9 cellular contexts compared by ENCODE assay signal in the genomic region with DNA sequence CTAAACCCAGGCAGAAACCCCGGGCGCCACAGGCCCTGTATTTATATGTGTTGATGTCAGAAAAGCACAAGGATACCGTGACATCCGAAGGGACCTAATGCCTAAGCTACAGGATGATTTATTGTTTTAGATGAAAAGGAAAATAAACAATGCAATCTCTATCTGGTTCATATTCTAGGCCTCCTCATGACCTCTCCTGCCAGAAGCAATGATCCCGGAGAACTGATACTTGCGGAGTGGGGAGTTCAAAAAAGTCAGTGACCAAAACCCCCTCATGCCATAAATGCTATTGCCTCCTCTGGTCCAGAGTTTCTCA. TPM values are rescaled to one million over a fixed set of nuclear protein-coding genes. Genes with fewer than 3 reads are reported as not detected.
A peak's percentile ranks its signal among the peaks of the same experiment; 100 is the strongest.
DNase-seq lines count a peak whose midpoint lies in the region; ATAC-seq, FAIRE-seq and TF ChIP-seq lines count a peak whose summit lies in the region.
"Had no signal": no experiment of that assay in that cellular context is flagged by ENCODE, and none has a peak within 500 bp of the region (broad histone marks: within the 10 kb centered on the region; RNA-seq: fewer than 3 reads in every experiment).

No MANE protein-coding gene starts in this region.

- peak overlapping the region; percentile 91; the same call in 1 of the 2 replicates for H4K91ac ChIP-seq in IMR-90 (ENCODE audit: insufficient read depth, low read depth, low read length)

- peak overlapping the region; percentile 94 for H3K4ac ChIP-seq in IMR-90 (ENCODE audit: low read depth, low read length)

- peak overlapping the region; percentile 92; the same call in 2 of the 3 replicates for H2BK15ac ChIP-seq in IMR-90 (ENCODE audit: low read depth, low read length)

- H3K27ac Mint-ChIP-seq in naive thymus-derived CD4-positive, alpha-beta T cell = peak overlapping the region in 3 of 9 donors; percentile 23 to 72 (median 64)

- H2BK5ac ChIP-seq in IMR-90 (ENCODE audit: low read depth, low read length, poor library complexity, severe bottlenecking) = peak overlapping the region; percentile 91

- peak overlapping the region; percentile 93 for H3K56ac ChIP-seq in IMR-90 (ENCODE audit: extremely low read depth, insufficient read depth, low read length)

- H4K20me1 ChIP-seq in IMR-90 (ENCODE audit: insufficient read depth, low read length) = peaks cover 17% of the 10 kb centered on the region; the same call in 1 of the 2 replicates

- WGBS in IMR-90 (ENCODE audit: extremely low coverage in 2 of 2, insufficient read length in 1 of 2), 2 experiments = no CpG with 5 or more reads among the region's 6 CpGs

- TF ChIP-seq CTCF in BJ (IDR thresholded peaks at IDR 0.05; ENCODE audit: insufficient read depth, low read depth, low read length) (no peak), IMR-90 (conservative IDR thresholded peaks at IDR 0.05; ENCODE audit: low read depth, low read length) (no peak), colonic mucosa (IDR thresholded peaks at IDR 0.05) (no peak)

- POLR2A ChIA-PET in BJ (lab: Charles Lee) (interaction anchor here (1.3 kb wide), 1 partner anchor 36 kb away, joined by 6 read pairs; no protein-coding TSS in a partner anchor), IMR-90 (lab: Charles Lee; ENCODE audit: unreplicated experiment) (interaction anchor here (1.0 kb wide), 1 partner anchor 13 kb away, joined by 6 read pairs; no protein-coding TSS in a partner anchor)
- POLR2A ChIA-PET in naive thymus-derived CD4-positive, alpha-beta T cell (lab: Charles Lee) = no interaction called here

- peaks cover 2% of the 10 kb centered on the region for H3K9me3 ChIP-seq in IMR-90 (ENCODE audit: control insufficient read depth, insufficient read depth, low read length)
- H3K9me3 ChIP-seq in colonic mucosa = no peaks in the 10 kb centered on the region
- H3K9me3 ChIP-seq in naive thymus-derived CD4-positive, alpha-beta T cell (ENCODE audit: control insufficient read depth in 2 of 3, low read length in 3 of 3) = no peaks in the 10 kb centered on the region

- no peaks in the 10 kb centered on the region for H3K36me3 Mint-ChIP-seq in naive thymus-derived CD4-positive, alpha-beta T cell

- H3K27ac ChIP-seq in IMR-90 (ENCODE audit: insufficient read depth, low read length) = peak overlapping the region; percentile 89
- peak overlapping the region; percentile 48 for H3K27ac ChIP-seq in colonic mucosa
- no peak overlapping the region for H3K27ac ChIP-seq in naive thymus-derived CD4-positive, alpha-beta T cell (ENCODE audit: low read depth, low read length)

- H3K4me1 Mint-ChIP-seq in naive thymus-derived CD4-positive, alpha-beta T cell = peaks cover 5 to 23% (median 14%) of the 10 kb centered on the region in 7 donors

- H3K9me3 Mint-ChIP-seq in naive thymus-derived CD4-positive, alpha-beta T cell = no peaks in the 10 kb centered on the region

- H3K27me3 Mint-ChIP-seq in naive thymus-derived CD4-positive, alpha-beta T cell = peaks cover 38 to 65% (median 48%) of the 10 kb centered on the region in 5 donors

- peak overlapping the region; percentile 82 for H3K18ac ChIP-seq in IMR-90 (ENCODE audit: low read depth, low read length)

- no peaks in the 10 kb centered on the region for H3K36me3 ChIP-seq in BJ (ENCODE audit: control insufficient read depth, insufficient read depth, low read length)
- no peaks in the 10 kb centered on the region; the same call in 1 of the 2 replicates for H3K36me3 ChIP-seq in IMR-90 (ENCODE audit: control insufficient read depth, insufficient read depth, low read length)
- no peaks in the 10 kb centered on the region for H3K36me3 ChIP-seq in colonic mucosa
- H3K36me3 ChIP-seq in naive thymus-derived CD4-positive, alpha-beta T cell (ENCODE audit: control insufficient read depth in 2 of 3, insufficient read depth in 3 of 3, low read length in 3 of 3) = no peaks in the 10 kb centered on the region

- peak overlapping the region; percentile 82 for H3K4me2 ChIP-seq in IMR-90 (ENCODE audit: low read depth, low read length)

- ATAC-seq in IMR-90 (ENCODE audit: low read depth) (no peak), HG03280 (IDR thresholded peaks at IDR 0.05; ENCODE audit: unreplicated experiment) (no peak), GM18502 (IDR thresholded peaks at IDR 0.05; ENCODE audit: poor library complexity, unreplicated experiment) (no peak)
- ATAC-seq in naive thymus-derived CD4-positive, alpha-beta T cell = no peak

- CTCF ChIA-PET in BJ (lab: Yijun Ruan, JAX) = interaction anchor here (0.7 to 3.5 kb wide), 4 partner anchors 9 to 131 kb away, joined by 3 to 15 read pairs (median 10); no protein-coding TSS in a partner anchor
- CTCF ChIA-PET in IMR-90 (lab: Yijun Ruan, JAX) = interaction anchor here (0.5 to 3.7 kb wide), 2 partner anchors 9 to 131 kb away, joined by 5 to 15 read pairs; no protein-coding TSS in a partner anchor
- CTCF ChIA-PET in naive thymus-derived CD4-positive, alpha-beta T cell (lab: Charles Lee) = no interaction called here

- H2AK9ac ChIP-seq in IMR-90 (replicated peaks; ENCODE audit: low read depth, low read length, poor library complexity) = peak overlapping the region; percentile 3

- no peak for TF ChIP-seq POLR2A in IMR-90 (IDR thresholded peaks at IDR 0.05; ENCODE audit: low read depth, low read length)

- DNase-seq in BJ (ENCODE audit: low read depth) (no peak), IMR-90 (no peak), colonic mucosa (no peak), HT-29 (ENCODE audit: low spot score) (no peak), urothelium cell line (ENCODE audit: low spot score) (no peak)
- DNase-seq in naive thymus-derived CD4-positive, alpha-beta T cell = no peak

- peaks cover 12 to 34% of the 10 kb centered on the region in 2 experiments for H3K79me1 ChIP-seq in IMR-90 (ENCODE audit: low read depth in 1 of 2, low read length in 2 of 2)

- BruUV-seq in IMR-90 (replicated peaks; lab: Mats Ljungman, UMichigan) = no TSS peak

- H4K8ac ChIP-seq in IMR-90 (ENCODE audit: low read depth in 2 of 2, low read length in 2 of 2) = peak overlapping the region; percentile 64 to 88

- peak overlapping the region; percentile 96 for H2AFZ ChIP-seq in IMR-90 (replicated peaks; ENCODE audit: low read length, poor library complexity)

- in situ Hi-C loops in IMR-90 (cut with MboI; ENCODE audit: low sequenced_read_pairs) = no loop called here

- H2AK5ac ChIP-seq in IMR-90 (ENCODE audit: low read depth, low read length) = peak overlapping the region; percentile 60

- H3K14ac ChIP-seq in IMR-90 (replicated peaks; ENCODE audit: low read depth, low read length) = peak overlapping the region; percentile 96

- H3K23ac ChIP-seq in IMR-90 (ENCODE audit: low read depth, low read length) = peak overlapping the region; percentile 93

- H3K9ac ChIP-seq in IMR-90 (ENCODE audit: low read depth, low read length) = peak overlapping the region; percentile 61
- no peak overlapping the region for H3K9ac ChIP-seq in colonic mucosa (ENCODE audit: low read depth in 2 of 2, low read length in 2 of 2)

- H3K27me3 ChIP-seq in BJ (ENCODE audit: control insufficient read depth, insufficient read depth, low read length) (no peaks in the 10 kb centered on the region), IMR-90 (ENCODE audit: control insufficient read depth, insufficient read depth, low read length) (no peaks in the 10 kb centered on the region), colonic mucosa (peaks cover 8% of the 10 kb centered on the region)
- peaks cover 0 to 10% of the 10 kb centered on the region in 2 donors for H3K27me3 ChIP-seq in naive thymus-derived CD4-positive, alpha-beta T cell (ENCODE audit: control insufficient read depth in 2 of 2, insufficient read depth in 2 of 2, low read length in 2 of 2)

- peak overlapping the region; percentile 79 to 93 (median 90) for H3K4me3 Mint-ChIP-seq in naive thymus-derived CD4-positive, alpha-beta T cell

- H2BK20ac ChIP-seq in IMR-90 (ENCODE audit: low read depth, low read length) = peak overlapping the region; percentile 38

- no peak for TF ChIP-seq RAD21 in IMR-90 (IDR thresholded peaks at IDR 0.05; ENCODE audit: low read length)

- H3K4me1 ChIP-seq in IMR-90 (ENCODE audit: control insufficient read depth, insufficient read depth, low read length) (peaks cover 14% of the 10 kb centered on the region), colonic mucosa (peaks cover 6% of the 10 kb centered on the region)
- H3K4me1 ChIP-seq in naive thymus-derived CD4-positive, alpha-beta T cell (ENCODE audit: control insufficient read depth in 2 of 2, insufficient read depth in 2 of 2, low read length in 2 of 2) = peaks cover 6% of the 10 kb centered on the region in 2 donors

- peak overlapping the region; percentile 82 for H3K4me3 ChIP-seq in BJ (ENCODE audit: low read depth, low read length)
- H3K4me3 ChIP-seq in IMR-90 (ENCODE audit: insufficient read depth, low read depth, low read length) = peak overlapping the region; percentile 64
- H3K4me3 ChIP-seq in colonic mucosa = peak overlapping the region; percentile 66
- H3K4me3 ChIP-seq in naive thymus-derived CD4-positive, alpha-beta T cell (ENCODE audit: low read length) = no peak overlapping the region

- no peak for FAIRE-seq in urothelium cell line (lab: Jason Lieb, UNC)
- FAIRE-seq: small intestine had no signal

- peak overlapping the region; percentile 86 for H2BK120ac ChIP-seq in IMR-90 (ENCODE audit: low read depth, low read length)

- dilution Hi-C loops in IMR-90 (cut with HindIII; ENCODE audit: low sequenced_read_pairs, unreplicated experiment) = no loop called here

- intact Hi-C loops in IMR-90 (cut with micrococcal nuclease) = loop anchor here (1.0 to 5.0 kb wide), 4 partner anchors 16 to 131 kb away; no protein-coding TSS in a partner anchor
- intact Hi-C loops in colonic mucosa (cut with DNase I) = no loop called here
- intact Hi-C loops in naive thymus-derived CD4-positive, alpha-beta T cell (cut with micrococcal nuclease) = loop anchor here in 1 of 2 donors (2.0 to 5.0 kb wide), 4 partner anchors 115 to 322 kb away; a partner anchor contains a TSS

- peaks cover 17% of the 10 kb centered on the region for H3K9me1 ChIP-seq in IMR-90 (ENCODE audit: insufficient read depth, low read length)

- H4K5ac ChIP-seq in IMR-90 (ENCODE audit: low read depth, low read length) = peak overlapping the region; percentile 11

TF ChIP-seq in IMR-90, 13 proteins besides CTCF, POLR2A, EP300 and RAD21 (continues in another document):
- TF ChIP-seq MAFK (IDR thresholded peaks at IDR 0.05; ENCODE audit: low read depth, low read length) = 0 out of 2 replicates have a peak, but pooled peaks have one; percentile 17

RNA-seq across cellular contexts. Expression of a gene that starts 0.8 kb away (rescaled TPM):
- 81.6 and 99.2 TPM in 2 replicates for polyA plus RNA-seq in BJ (2011; rRNA removed)
- polyA minus RNA-seq in BJ (2011; rRNA and poly(A)+ RNA removed) = 16.7 and 19.7 TPM in 2 replicates
- total RNA-seq in IMR-90 (2012; rRNA removed) = 156 and 157 TPM in 2 replicates
- 160 and 179 TPM in 2 replicates for polyA plus RNA-seq in IMR-90 (2012; rRNA removed)
- 69.1 and 124 TPM in 2 replicates for polyA plus RNA-seq in IMR-90 (2012; cell fraction: cytosol; rRNA removed)
- polyA plus RNA-seq in IMR-90 (2012; cell fraction: nucleus; rRNA removed; ENCODE audit: low replicate concordance) = 38.8 and 115 TPM in 2 replicates
- 1 to 10 TPM; 5.8 to 7.4 TPM for total RNA-seq in colonic mucosa
- not detected for total RNA-seq in naive thymus-derived CD4-positive, alpha-beta T cell
- polyA plus RNA-seq in naive thymus-derived CD4-positive, alpha-beta T cell = under 1 TPM; 0.79 to 0.98 TPM
- 0.43 TPM in 1 of 2 replicates, not detected in the other for total RNA-seq in HT-29 (2014; rRNA removed; shearing (Covaris generic))

Comparison
In these comparisons a context has a peak if more than half of its experiments do, and no peak if none do; other contexts are left out.
1. RNA of a gene that starts 0.8 kb away (total RNA-seq): 156 to 157 TPM in IMR-90; 5.8 to 7.4 TPM in colonic mucosa, 0.43 TPM in HT-29 and not detected in naive thymus-derived CD4-positive, alpha-beta T cell; every median in the first group is over 10 times any median in the second.